Comparison of ENCODE assay signal across 35 cellular contexts in the genomic region with DNA sequence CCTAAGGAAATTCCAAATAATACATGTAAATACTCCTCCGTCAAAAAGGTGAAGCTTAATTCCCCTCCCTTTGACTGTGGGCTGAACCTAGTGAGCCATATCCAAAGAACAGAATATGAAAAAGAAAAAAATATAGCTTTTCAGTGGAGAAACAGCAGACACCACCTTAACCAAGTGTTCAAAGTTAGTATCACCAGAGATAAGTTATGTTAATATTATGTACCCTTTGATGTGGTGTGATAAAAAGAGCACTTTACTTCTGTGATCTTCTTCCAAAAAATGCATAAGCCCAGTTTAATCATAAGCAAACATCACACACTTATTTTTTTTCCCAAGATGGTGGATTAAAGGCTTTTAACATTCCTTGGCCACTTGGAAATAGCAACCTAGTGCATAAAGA.
"Had no signal": no experiment of that assay in that cellular context is flagged by ENCODE, and none has a peak within 500 bp of the region (broad histone marks: within the 10 kb centered on the region; RNA-seq: fewer than 3 reads in every experiment).

No MANE protein-coding gene starts in this region.

- DNase-seq: Karpas-422, Kasumi-1, KG1, MG63, MM.1S, MV-4-11, NCI-H1048, NCI-H1092, NCI-H1092 treated with DMSO at 0.1 percent for 48 hours, NCI-H1105, NCI-H1105 treated with DMSO at 0.1 percent for 48 hours, NCI-H1417, NCI-H1417 treated with DMSO at 0.1 percent for 48 hours, NCI-H1436, NCI-H1436 treated with DMSO at 0.1 percent for 48 hours, NCI-H146, NCI-H1694, NCI-H1694 treated with DMSO at 0.1 percent for 48 hours, NCI-H187, NCI-H187 treated with DMSO at 0.1 percent for 48 hours, NCI-H1930, NCI-H2029, NCI-H2029 treated with DMSO at 0.1 percent for 48 hours, NCI-H2081, NCI-H2081 treated with DMSO at 0.1 percent for 48 hours, NCI-H2107, NCI-H2171, NCI-H2171 treated with DMSO at 0.1 percent for 48 hours, NCI-H2227 treated with DMSO at 0.1 percent for 48 hours, NCI-H226, NCI-H345, NCI-H446, NCI-H446 treated with DMSO at 0.1 percent for 48 hours, NCI-H510A had no signal

- H3K27ac ChIP-seq: KMS-11 had no signal

- H3K27me3 ChIP-seq: MG63 had no signal

- H3K36me3 ChIP-seq: MG63 had no signal

- H3K4me3 ChIP-seq: MG63 had no signal
